ENCODE assay signal across 17 cellular contexts in genomic region chr3:127369356-127369935, GRCh38.
DNase-seq lines count a peak whose midpoint lies in the region; FAIRE-seq and TF ChIP-seq lines count a peak whose summit lies in the region.
"Had no signal": no experiment of that assay in that cellular context is flagged by ENCODE, and none has a peak within 500 bp of the region (broad histone marks: within the 10 kb centered on the region; RNA-seq: fewer than 3 reads in every experiment).

No MANE protein-coding gene starts in this region.

- no peak overlapping the region for H3K4me2 ChIP-seq in mesendoderm (ENCODE audit: low read length)
- H3K4me2 ChIP-seq: BLaER1 had no signal

- H3K18ac ChIP-seq in mesendoderm (ENCODE audit: low read length), result no peak overlapping the region

- H3K79me2 ChIP-seq in mesendoderm (ENCODE audit: control insufficient read depth, insufficient read depth, low read length), result no peaks in the 10 kb centered on the region

- no peak overlapping the region for H2AK5ac ChIP-seq in mesendoderm (ENCODE audit: low read length)

- intact Hi-C loops in kidney (cut with DNase I), result no loop called here
- intact Hi-C loops in spleen (cut with DNase I; ENCODE audit: low total_unique reads), result no loop called here

- H3K9me3 ChIP-seq in kidney (ENCODE audit: control insufficient read depth in 1 of 2, low read length in 2 of 2), result no peaks in the 10 kb centered on the region
- no peaks in the 10 kb centered on the region for H3K9me3 ChIP-seq in spleen
- H3K9me3 ChIP-seq: BLaER1, Caco-2 had no signal

- TF ChIP-seq POLR2A in spleen (IDR thresholded peaks at IDR 0.05), result no peak

- H3K36me3 Mint-ChIP-seq in activated naive CD4-positive, alpha-beta T cell treated with anti-CD3 and anti-CD28 coated beads, Interleukin-2, amount 10 ng/mL, durations not matched to agents 7 days and 5 days, result no peaks in the 10 kb centered on the region
- H3K36me3 Mint-ChIP-seq: CD8-positive, alpha-beta memory T cell had no signal

- no peak overlapping the region for H3K4ac ChIP-seq in mesendoderm (ENCODE audit: low read depth, low read length)

- peak; percentile 17 for DNase-seq in activated naive CD4-positive, alpha-beta T cell treated with anti-CD3 and anti-CD28 coated beads, Interleukin-2, amount 10 ng/mL, durations not matched to agents 7 days and 5 days
- no peak for DNase-seq in activated naive CD4-positive, alpha-beta T cell treated with anti-CD3 and anti-CD28 coated beads, Interleukin-2, amount 50 U/mL, for 16 hours
- peak; percentile 60 for DNase-seq in kidney
- DNase-seq in spleen, result peak; percentile 53
- no peak for DNase-seq in GM03348 (ENCODE audit: low spot score)
- DNase-seq in effector CD8-positive, alpha-beta T cell (lab: John Stamatoyannopoulos, UW), result no peak
- no peak for DNase-seq in mesendoderm
- DNase-seq: 8988T; AML-193; Caco-2; CD8-positive, alpha-beta memory T cell; DMS53; GM23248; IMR-90 had no signal

- no peak for TF ChIP-seq CTCF in kidney (IDR thresholded peaks at IDR 0.05; ENCODE audit: borderline replicate concordance, extremely low read depth, insufficient read depth)
- no peak for TF ChIP-seq CTCF in spleen (IDR thresholded peaks at IDR 0.05 in 8 of 11, conservative IDR thresholded peaks at IDR 0.05 in 3 of 11)

- no peak overlapping the region for H2BK5ac ChIP-seq in mesendoderm (ENCODE audit: low read length)

- no peak overlapping the region for H4K8ac ChIP-seq in mesendoderm (ENCODE audit: low read depth, low read length)

- no peak overlapping the region for H4K5ac ChIP-seq in mesendoderm (ENCODE audit: low read length)

- H3K27me3 Mint-ChIP-seq in activated naive CD4-positive, alpha-beta T cell treated with anti-CD3 and anti-CD28 coated beads, Interleukin-2, amount 10 ng/mL, durations not matched to agents 7 days and 5 days, result peaks cover 6% of the 10 kb centered on the region

- H3K79me1 ChIP-seq in mesendoderm (ENCODE audit: low read length), result no peaks in the 10 kb centered on the region

- no peak overlapping the region for H3K27ac Mint-ChIP-seq in activated naive CD4-positive, alpha-beta T cell treated with anti-CD3 and anti-CD28 coated beads, Interleukin-2, amount 10 ng/mL, durations not matched to agents 7 days and 5 days
- H3K27ac Mint-ChIP-seq: CD8-positive, alpha-beta memory T cell had no signal

- H3K36me3 ChIP-seq in kidney (ENCODE audit: control insufficient read depth in 1 of 2, insufficient read depth in 2 of 2, low read length in 2 of 2) (no peaks in the 10 kb centered on the region), spleen (no peaks in the 10 kb centered on the region), mesendoderm (ENCODE audit: control insufficient read depth, insufficient read depth, low read length) (no peaks in the 10 kb centered on the region)
- H3K36me3 ChIP-seq: BLaER1 had no signal

- H3K4me3 ChIP-seq in kidney (ENCODE audit: low read length in 2 of 2) (no peak overlapping the region), spleen (no peak overlapping the region), mesendoderm (ENCODE audit: low read length) (no peak overlapping the region)
- H3K4me3 ChIP-seq: BLaER1, GM12878, GM23248 had no signal

- H3K27ac ChIP-seq in kidney (ENCODE audit: low read depth in 2 of 2, low read length in 2 of 2) (no peak overlapping the region), spleen (no peak overlapping the region), mesendoderm (ENCODE audit: low read depth, low read length) (no peak overlapping the region)
- H3K27ac ChIP-seq: BLaER1, GM23248 had no signal

- H3K9ac ChIP-seq in kidney (ENCODE audit: low read length in 2 of 2) (no peak overlapping the region), mesendoderm (ENCODE audit: low read length) (no peak overlapping the region)
- H3K9ac ChIP-seq: BLaER1, GM23248 had no signal

- H3K4me1 ChIP-seq in kidney (ENCODE audit: control insufficient read depth in 1 of 2, insufficient read depth in 1 of 2, low read depth in 1 of 2, low read length in 2 of 2), result no peaks in the 10 kb centered on the region
- H3K4me1 ChIP-seq in spleen, result no peaks in the 10 kb centered on the region
- peaks cover 5% of the 10 kb centered on the region for H3K4me1 ChIP-seq in mesendoderm (ENCODE audit: control insufficient read depth, low read depth, low read length)
- H3K4me1 ChIP-seq: Caco-2 had no signal

- no peak overlapping the region for H2BK120ac ChIP-seq in mesendoderm (ENCODE audit: low read depth, low read length)

- no peaks in the 10 kb centered on the region for H3K9me3 Mint-ChIP-seq in activated naive CD4-positive, alpha-beta T cell treated with anti-CD3 and anti-CD28 coated beads, Interleukin-2, amount 10 ng/mL, durations not matched to agents 7 days and 5 days

- WGBS in spleen, 5 donors, result 59 to 70% (median 67%) methylated on average over 4 of the region's 4 CpGs
- WGBS in mesendoderm (ENCODE audit: extremely low coverage, insufficient coverage, low lambda C conversion rate), result no CpG with 5 or more reads among the region's 4 CpGs

- no peak for FAIRE-seq in kidney (lab: Jason Lieb, UNC)
- FAIRE-seq: GM12878, H54 had no signal

- H3K23ac ChIP-seq in mesendoderm (ENCODE audit: low read length), result no peak overlapping the region

- CTCF ChIA-PET in activated naive CD4-positive, alpha-beta T cell treated with anti-CD3 and anti-CD28 coated beads, Interleukin-2, amount 10 ng/mL, durations not matched to agents 7 days and 5 days (lab: Charles Lee), result no interaction called here

- no peak overlapping the region for H3K4me3 Mint-ChIP-seq in activated naive CD4-positive, alpha-beta T cell treated with anti-CD3 and anti-CD28 coated beads, Interleukin-2, amount 10 ng/mL, durations not matched to agents 7 days and 5 days
- H3K4me3 Mint-ChIP-seq: CD8-positive, alpha-beta memory T cell had no signal

- H3K4me1 Mint-ChIP-seq in activated naive CD4-positive, alpha-beta T cell treated with anti-CD3 and anti-CD28 coated beads, Interleukin-2, amount 10 ng/mL, durations not matched to agents 7 days and 5 days, result no peaks in the 10 kb centered on the region
- H3K4me1 Mint-ChIP-seq: CD8-positive, alpha-beta memory T cell had no signal

- H3K56ac ChIP-seq in mesendoderm (ENCODE audit: low read length), result no peak overlapping the region

- H3K27me3 ChIP-seq in spleen (replicated peaks in 1 of 7) (peaks cover 0 to 52% (median 0%) of the 10 kb centered on the region in 7 donors), mesendoderm (ENCODE audit: insufficient read depth, low read length, poor library complexity) (no peaks in the 10 kb centered on the region)
- H3K27me3 ChIP-seq: BLaER1 had no signal

- no peak overlapping the region for H2BK15ac ChIP-seq in mesendoderm (replicated peaks; ENCODE audit: low read depth)

Comparison
In these comparisons a context has a peak if more than half of its experiments do, and no peak if none do; other contexts are left out.
1. DNase-seq: peak in activated naive CD4-positive, alpha-beta T cell treated with anti-CD3 and anti-CD28 coated beads, Interleukin-2, amount 10 ng/mL, durations not matched to agents 7 days and 5 days (single experiment), kidney (single experiment) and spleen (single experiment); none in activated naive CD4-positive, alpha-beta T cell treated with anti-CD3 and anti-CD28 coated beads, Interleukin-2, amount 50 U/mL, for 16 hours (single experiment), GM03348 (single experiment), effector CD8-positive, alpha-beta T cell (single experiment) and mesendoderm (single experiment).